Comparison of ENCODE assay signal across 15 cellular contexts in genomic region chr4:111678908-111679307, GRCh38.
DNase-seq lines count a peak whose midpoint lies in the region; FAIRE-seq and TF ChIP-seq lines count a peak whose summit lies in the region.
"Had no signal": no experiment of that assay in that cellular context is flagged by ENCODE, and none has a peak within 500 bp of the region (broad histone marks: within the 10 kb centered on the region; RNA-seq: fewer than 3 reads in every experiment).

No MANE protein-coding gene starts in this region.

- peak overlapping the region; percentile 92 for H3K18ac ChIP-seq in mesendoderm (ENCODE audit: low read length)

- H3K4me1 ChIP-seq in GM23248 (ENCODE audit: insufficient read depth) (peaks cover 40% of the 10 kb centered on the region), adipocyte (ENCODE audit: control insufficient read depth, insufficient read depth, low read length) (peaks cover 27% of the 10 kb centered on the region), endothelial cell of umbilical vein (ENCODE audit: control insufficient read depth, extremely low read depth, insufficient read depth, low read length) (peaks cover 20% of the 10 kb centered on the region), mesendoderm (ENCODE audit: control insufficient read depth, low read depth, low read length) (peaks cover 8% of the 10 kb centered on the region)
- H3K4me1 ChIP-seq: BE2C had no signal

- H3K9me2 ChIP-seq in GM23248 (ENCODE audit: insufficient read depth), result no peaks in the 10 kb centered on the region

- H2AK5ac ChIP-seq in mesendoderm (ENCODE audit: low read length), result no peak overlapping the region

- 60 to 64% methylated on average over 5 of the region's 5 CpGs for WGBS in GM23248 (ENCODE audit: low coverage in 1 of 2, low lambda C conversion rate in 2 of 2, missing lambda C conversion rate in 2 of 2), 2 experiments
- no CpG with 5 or more reads among the region's 5 CpGs for WGBS in mesendoderm (ENCODE audit: extremely low coverage, insufficient coverage, low lambda C conversion rate)

- no peaks in the 10 kb centered on the region for H3K79me1 ChIP-seq in mesendoderm (ENCODE audit: low read length)

- dilution Hi-C loops in endothelial cell of umbilical vein (cut with MboI; ENCODE audit: extremely low pct_ligation_motif_present, low sequenced_read_pairs), result no loop called here

- H4K5ac ChIP-seq in mesendoderm (ENCODE audit: low read length), result no peak overlapping the region

- H4K8ac ChIP-seq in mesendoderm (ENCODE audit: low read depth, low read length), result no peak overlapping the region

- H3K9me1 ChIP-seq in endothelial cell of umbilical vein (replicated peaks; ENCODE audit: control insufficient read depth, extremely low read depth, insufficient read depth, low read length), result no peaks in the 10 kb centered on the region

- peak overlapping the region; percentile 12 for H3K56ac ChIP-seq in mesendoderm (ENCODE audit: low read length)

- in situ Hi-C loops in GM23248 (cut with MboI), result no loop called here

- H2BK15ac ChIP-seq in mesendoderm (replicated peaks; ENCODE audit: low read depth), result no peak overlapping the region

- H3K27me3 ChIP-seq in GM23248 (replicated peaks; ENCODE audit: insufficient read depth), result no peaks in the 10 kb centered on the region
- no peaks in the 10 kb centered on the region for H3K27me3 ChIP-seq in adipocyte (replicated peaks; ENCODE audit: control insufficient read depth, insufficient read depth, low read length)
- no peaks in the 10 kb centered on the region for H3K27me3 ChIP-seq in endothelial cell of umbilical vein (ENCODE audit: control insufficient read depth in 2 of 2, insufficient read depth in 2 of 2, low read length in 2 of 2)
- no peaks in the 10 kb centered on the region for H3K27me3 ChIP-seq in mesendoderm (ENCODE audit: insufficient read depth, low read length, poor library complexity)
- H3K27me3 ChIP-seq: BE2C had no signal

- H3K36me3 ChIP-seq in GM23248 (ENCODE audit: low read depth), result no peaks in the 10 kb centered on the region
- no peaks in the 10 kb centered on the region for H3K36me3 ChIP-seq in adipocyte (ENCODE audit: control insufficient read depth, insufficient read depth, low read length, severe bottlenecking)
- H3K36me3 ChIP-seq in endothelial cell of umbilical vein (ENCODE audit: control insufficient read depth in 2 of 2, extremely low read depth in 1 of 2, insufficient read depth in 2 of 2, low read length in 2 of 2), result no peaks in the 10 kb centered on the region
- no peaks in the 10 kb centered on the region for H3K36me3 ChIP-seq in mesendoderm (ENCODE audit: control insufficient read depth, insufficient read depth, low read length)
- H3K36me3 ChIP-seq: BE2C had no signal

- no peaks in the 10 kb centered on the region for H4K20me1 ChIP-seq in GM23248 (ENCODE audit: insufficient read depth)
- no peaks in the 10 kb centered on the region for H4K20me1 ChIP-seq in endothelial cell of umbilical vein (replicated peaks; ENCODE audit: control insufficient read depth, extremely low read depth, insufficient read depth, low read length)

- H2AFZ ChIP-seq in GM23248 (0 out of 2 replicates have a peak overlapping the region, but pooled peaks have one; percentile 2), endothelial cell of umbilical vein (ENCODE audit: low read depth, low read length) (peak overlapping the region; percentile 35)

- POLR2A ChIA-PET in endothelial cell of umbilical vein (lab: Charles Lee), result no interaction called here

- H3K4me3 ChIP-seq in GM23248 (peak overlapping the region; percentile 5; the same call in 1 of the 2 replicates), adipocyte (ENCODE audit: low read length) (peak overlapping the region; percentile 39), endothelial cell of umbilical vein (replicated peaks in 1 of 3; ENCODE audit: insufficient read depth in 1 of 3, low read depth in 1 of 3, low read length in 3 of 3) (no peak overlapping the region), mesendoderm (ENCODE audit: low read length) (no peak overlapping the region)

- intact Hi-C loops in endothelial cell of umbilical vein (cut with micrococcal nuclease), result loop anchor here (1.0 to 5.0 kb wide), 2 partner anchors 404 to 1137 kb away; no protein-coding TSS in a partner anchor

- CTCF ChIA-PET in endothelial cell of umbilical vein (lab: Charles Lee), result interaction anchor here (0.7 to 1.7 kb wide), 7 partner anchors 17 to 1093 kb away, joined by 3 to 6 read pairs (median 4); no protein-coding TSS in a partner anchor

- H3K4me2 ChIP-seq in GM23248 (ENCODE audit: unreplicated experiment) (peak overlapping the region; percentile 37), endothelial cell of umbilical vein (ENCODE audit: insufficient read depth, low read length) (peak overlapping the region; percentile 52), mesendoderm (ENCODE audit: low read length) (no peak overlapping the region)

- H3K79me2 ChIP-seq in GM23248 (ENCODE audit: insufficient read depth) (no peaks in the 10 kb centered on the region), endothelial cell of umbilical vein (ENCODE audit: control insufficient read depth, insufficient read depth, low read length) (no peaks in the 10 kb centered on the region), mesendoderm (ENCODE audit: control insufficient read depth, insufficient read depth, low read length) (no peaks in the 10 kb centered on the region)

- peaks cover 33% of the 10 kb centered on the region for H3F3A ChIP-seq in GM23248 (ENCODE audit: insufficient read depth)

- H3K9ac ChIP-seq in GM23248 (peak overlapping the region; percentile 21; the same call in 1 of the 2 replicates), adipocyte (ENCODE audit: low read length) (no peak overlapping the region), endothelial cell of umbilical vein (replicated peaks; ENCODE audit: extremely low read depth, insufficient read depth, low read length) (peak overlapping the region; percentile 29), mesendoderm (ENCODE audit: low read length) (no peak overlapping the region)

- BruUV-seq in endothelial cell of umbilical vein (replicated peaks; lab: Mats Ljungman, UMichigan), result TSS peak; percentile 96

- DNase-seq in GM23248 (no peak), adipocyte (ENCODE audit: low read depth) (no peak), endothelial cell of umbilical vein (ENCODE audit: low read depth, low spot score) (no peak), mesendoderm (peak; percentile 77), activated gamma-delta T cell treated with Interleukin-2 at 50 U/mL for 16 hours (no peak), NCI-H446 (lab: John Stamatoyannopoulos, UW) (no peak)
- DNase-seq in effector CD8-positive, alpha-beta T cell (lab: John Stamatoyannopoulos, UW), result no peak
- DNase-seq in stimulated activated CD4-positive, alpha-beta T cell treated with anti-CD3 and anti-CD28 coated beads, Interleukin-4, amount 100 ng/mL, for 24 hours, result no peak
- DNase-seq: ACHN; BE2C; CD4-positive, alpha-beta memory T cell; DMS79 treated with DMSO at 0.1 percent for 48 hours had no signal

- H2BK120ac ChIP-seq in mesendoderm (ENCODE audit: low read depth, low read length), result peak overlapping the region; percentile 51

- H2BK5ac ChIP-seq in mesendoderm (ENCODE audit: low read length), result no peak overlapping the region

- H3K9me3 ChIP-seq in GM23248 (ENCODE audit: low read depth) (no peaks in the 10 kb centered on the region), adipocyte (ENCODE audit: control insufficient read depth, low read length) (no peaks in the 10 kb centered on the region), endothelial cell of umbilical vein (replicated peaks; ENCODE audit: control insufficient read depth, insufficient read depth, low read length) (no peaks in the 10 kb centered on the region)
- H3K9me3 ChIP-seq: BE2C had no signal

- TF ChIP-seq POLR2A in endothelial cell of umbilical vein (IDR thresholded peaks at IDR 0.05; ENCODE audit: low read depth, low read length), result no peak

- H3K4ac ChIP-seq in mesendoderm (ENCODE audit: low read depth, low read length), result peak overlapping the region; percentile 36

- H3K23ac ChIP-seq in mesendoderm (ENCODE audit: low read length), result no peak overlapping the region

- no peak for FAIRE-seq in endothelial cell of umbilical vein (lab: Jason Lieb, UNC)
- FAIRE-seq: G401.6, GM12891 had no signal

- H3K27ac ChIP-seq in GM23248, result peak overlapping the region; percentile 73
- peak overlapping the region; percentile 64 for H3K27ac ChIP-seq in endothelial cell of umbilical vein (ENCODE audit: insufficient read depth, low read depth, low read length)
- peak overlapping the region; percentile 69 for H3K27ac ChIP-seq in mesendoderm (ENCODE audit: low read depth, low read length)
- H3K27ac ChIP-seq: C4-2B had no signal

- TF ChIP-seq CTCF in endothelial cell of umbilical vein (IDR thresholded peaks at IDR 0.05; ENCODE audit: extremely low read depth in 1 of 2, insufficient read depth in 1 of 2, low read depth in 1 of 2, low read length in 2 of 2), result no peak

TF ChIP-seq in endothelial cell of umbilical vein, 7 proteins besides CTCF, POLR2A, EP300 and RAD21:
- TF ChIP-seq EZH2 (IDR thresholded peaks at IDR 0.05; ENCODE audit: borderline replicate concordance, low read depth, low read length, severe bottlenecking) (no peak), JUN (IDR thresholded peaks at IDR 0.05; ENCODE audit: borderline replicate concordance, insufficient read depth, insufficient read length, low read depth) (no peak), GATA2 (IDR thresholded peaks at IDR 0.05; ENCODE audit: insufficient read depth, insufficient read length, low read depth, low read length) (no peak), POLR2AphosphoS5 (IDR thresholded peaks at IDR 0.05; ENCODE audit: insufficient read depth, low read depth, low read length) (no peak), FOS (IDR thresholded peaks at IDR 0.05; ENCODE audit: borderline replicate concordance, insufficient read depth, low read length) (no peak), MYC (IDR thresholded peaks at IDR 0.05; ENCODE audit: low read depth, low read length) (no peak)
- TF ChIP-seq, protein P1, sequence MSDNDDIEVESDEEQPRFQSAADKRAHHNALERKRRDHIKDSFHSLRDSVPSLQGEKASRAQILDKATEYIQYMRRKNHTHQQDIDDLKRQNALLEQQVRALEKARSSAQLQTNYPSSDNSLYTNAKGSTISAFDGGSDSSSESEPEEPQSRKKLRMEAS (IDR thresholded peaks at IDR 0.05; ENCODE audit: insufficient read depth, insufficient read length), result no peak

Comparison
In these comparisons a context has a peak if more than half of its experiments do, and no peak if none do; other contexts are left out.
1. H3K4me3 ChIP-seq: peak in GM23248 (single experiment) and adipocyte (single experiment); none in endothelial cell of umbilical vein (0 of 3) and mesendoderm (single experiment).
2. H3K9ac ChIP-seq: peak in GM23248 (single experiment) and endothelial cell of umbilical vein (single experiment); none in adipocyte (single experiment) and mesendoderm (single experiment).
3. Peak in every context shown above with its lines, with median percentiles within 50 percentile points of each other: H3K27ac ChIP-seq.